ENCODE assay signal across 25 cellular contexts in the genomic region with DNA sequence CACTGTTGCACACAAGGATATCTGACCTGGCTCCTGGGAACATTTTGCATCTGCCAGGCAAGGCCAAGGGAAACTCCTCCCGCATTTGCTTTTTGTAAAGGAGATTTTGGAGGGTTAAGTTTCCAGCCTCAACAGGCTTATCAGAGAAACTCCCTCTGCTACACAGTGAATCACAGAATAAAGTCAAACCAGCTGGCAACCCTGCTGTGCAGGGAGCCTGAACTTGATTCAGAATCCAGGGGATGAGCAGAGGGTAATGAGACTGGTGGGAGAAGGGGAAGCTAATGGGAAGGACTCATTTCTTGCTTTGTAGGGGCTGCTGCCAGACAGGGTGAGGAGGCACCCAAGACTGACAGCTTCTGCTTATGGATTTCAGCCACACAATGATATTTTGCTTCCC.
"Had no signal": no experiment of that assay in that cellular context is flagged by ENCODE, and none has a peak within 500 bp of the region (broad histone marks: within the 10 kb centered on the region; RNA-seq: fewer than 3 reads in every experiment).

No MANE protein-coding gene starts in this region.

- H3K4me3 ChIP-seq: coronary artery, gastrocnemius medialis, heart left ventricle, hepatocyte, lung, prostate gland, right atrium auricular region, thoracic aorta, tibial nerve, upper lobe of right lung, vagina had no signal

- H3K27me3 ChIP-seq: gastrocnemius medialis, hepatocyte, right atrium auricular region, tibial nerve, upper lobe of right lung, vagina had no signal

- H2AFZ ChIP-seq: hepatocyte had no signal

- FAIRE-seq: endometrium, kidney had no signal

- H3K36me3 ChIP-seq: gastrocnemius medialis, heart left ventricle, prostate gland, right atrium auricular region, thoracic aorta, tibial nerve, upper lobe of right lung, vagina had no signal

- H3K4me2 ChIP-seq: hepatocyte had no signal

- H3K9me3 ChIP-seq: gastrocnemius medialis, heart left ventricle, prostate gland, right atrium auricular region, thoracic aorta, tibial nerve, upper lobe of right lung, vagina had no signal

- H3K27ac ChIP-seq: coronary artery, gastrocnemius medialis, heart left ventricle, hepatocyte, prostate gland, right atrium auricular region, thoracic aorta, tibial nerve, upper lobe of right lung, vagina had no signal

- DNase-seq: effector memory CD8-positive, alpha-beta T cell; erythroblast; foreskin fibroblast; gastrocnemius medialis; heart left ventricle; kidney; naive B cell; stimulated activated CD4-positive, alpha-beta T cell treated with anti-CD3 and anti-CD28 coated beads, Interleukin-2, amount 100 ng/mL, for 24 hours; stimulated activated CD4-positive, alpha-beta T cell treated with anti-CD3 and anti-CD28 coated beads, Interleukin-4, amount 100 ng/mL, for 24 hours; stimulated activated naive CD8-positive, alpha-beta T cell treated with anti-CD3 and anti-CD28 coated beads, Interleukin-15, Interleukin-2, amounts not matched to agents 100 U/mL and 50 U/mL, for 24 hours; substantia nigra; upper lobe of right lung had no signal

- ATAC-seq: effector memory CD8-positive, alpha-beta T cell; gastrocnemius medialis; heart left ventricle; left lobe of liver; natural killer cell treated with Interleukin-12 subunit alpha and Interleukin-12 subunit beta and Interleukin-15 and Interleukin-18, amount 100 ng/mL, for 72 hours; sciatic nerve; stimulated activated memory B cell treated with anti-CD40 and anti-IgM and Interleukin-4, amounts not matched to agents 10 μg/mL and 1 μg/mL and 100 μg/mL, for 72 hours; stimulated activated naive CD8-positive, alpha-beta T cell treated with anti-CD3 and anti-CD28 coated beads, Interleukin-15, Interleukin-2, amounts not matched to agents 100 U/mL and 50 U/mL, for 24 hours; upper lobe of right lung had no signal

- H3K4me1 ChIP-seq: gastrocnemius medialis, heart left ventricle, prostate gland, right atrium auricular region, tibial nerve, upper lobe of right lung had no signal
